Comparison of ENCODE assay signal across 10 cellular contexts in the genomic region with DNA sequence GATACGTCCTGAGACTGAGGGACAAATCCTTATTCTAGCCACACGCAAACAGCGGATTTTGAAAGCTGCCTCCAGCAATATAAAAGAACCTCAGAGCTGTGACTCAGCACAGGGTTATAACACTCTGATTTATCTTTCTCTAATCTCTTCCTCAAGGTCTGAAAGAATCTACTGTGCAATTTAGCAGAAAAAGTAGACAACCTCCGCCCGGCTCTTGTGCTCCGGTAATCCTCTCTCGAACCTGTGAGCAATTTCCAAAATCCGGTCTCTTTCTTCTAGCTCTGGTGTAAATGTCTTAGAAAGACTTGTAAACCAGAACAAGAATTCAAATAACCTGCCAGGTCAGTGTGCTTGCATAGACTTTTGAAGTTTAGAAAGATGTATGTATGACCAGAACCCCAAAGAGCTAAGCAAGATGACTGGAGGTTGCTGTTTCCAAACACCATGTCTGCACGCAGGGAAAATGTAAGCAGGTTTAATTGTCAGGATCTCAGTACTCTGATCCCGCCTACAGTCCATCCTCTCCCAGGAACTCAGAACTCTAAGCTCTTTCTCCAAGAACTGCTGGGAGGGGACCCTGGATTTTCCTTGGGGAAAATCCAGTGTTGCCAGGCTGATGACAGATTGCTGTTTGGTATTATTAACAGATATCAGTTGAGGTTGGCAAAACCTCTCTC.
DNase-seq lines count a peak whose midpoint lies in the region; ATAC-seq and TF ChIP-seq lines count a peak whose summit lies in the region.
"Had no signal": no experiment of that assay in that cellular context is flagged by ENCODE, and none has a peak within 500 bp of the region (broad histone marks: within the 10 kb centered on the region; RNA-seq: fewer than 3 reads in every experiment).

No MANE protein-coding gene starts in this region.

- H3K27ac ChIP-seq in GM23248 (no peak overlapping the region; the same call in 1 of the 2 replicates), PC-9 (peak overlapping the region; percentile 96), dorsolateral prefrontal cortex (peak overlapping the region in 45 of 59 donors; percentile 2 to 81 (median 52)), tibial nerve (no peak overlapping the region)

- H3K4me1 ChIP-seq in GM23248 (ENCODE audit: insufficient read depth) (peaks cover 20% of the 10 kb centered on the region), PC-9 (replicated peaks; ENCODE audit: insufficient read depth) (peaks cover 48% of the 10 kb centered on the region), tibial nerve (peaks cover 0 to 11% (median 0%) of the 10 kb centered on the region in 4 donors)

- BruUV-seq in PC-9 (replicated peaks; lab: Mats Ljungman, UMichigan) = TSS peak; percentile 91

- no peaks in the 10 kb centered on the region for H3K27me3 ChIP-seq in GM23248 (replicated peaks; ENCODE audit: insufficient read depth)
- no peaks in the 10 kb centered on the region for H3K27me3 ChIP-seq in PC-9 (ENCODE audit: insufficient read depth, low read depth)
- H3K27me3 ChIP-seq in dorsolateral prefrontal cortex = no peaks in the 10 kb centered on the region
- no peaks in the 10 kb centered on the region for H3K27me3 ChIP-seq in tibial nerve

- intact Hi-C loops in PC-9 (cut with micrococcal nuclease; ENCODE audit: unreplicated experiment) = loop anchor here (2.0 to 10.0 kb wide), 5 partner anchors 79 to 789 kb away; partner anchors contain the start of gene NBEA
- intact Hi-C loops in dorsolateral prefrontal cortex (cut with DNase I) = loop anchor here in 1 of 2 donors (2.0 kb wide), 1 partner anchor 517 kb away; no protein-coding TSS in a partner anchor
- intact Hi-C loops in lower leg skin (cut with DNase I; ENCODE audit: low total_unique reads) = no loop called here

- H3K4me3 ChIP-seq in GM23248 = no peak overlapping the region
- H3K4me3 ChIP-seq in PC-9 = peak overlapping the region; percentile 47; the same call in 1 of the 2 replicates
- H3K4me3 ChIP-seq in dorsolateral prefrontal cortex = peak overlapping the region in 6 of 59 donors; percentile 3 to 35 (median 12)
- no peak overlapping the region for H3K4me3 ChIP-seq in tibial nerve
- H3K4me3 ChIP-seq in lower leg skin (ENCODE audit: low read depth, poor library complexity, severe bottlenecking) = no peak overlapping the region

- DNase-seq in GM23248 (peak; percentile 49), PC-9 (peak; percentile 36 to 93), dorsolateral prefrontal cortex (peak in 1 of 10 donors; percentile 10), progenitor cell of endocrine pancreas (ENCODE audit: low spot score, unreplicated experiment) (no peak), tibial nerve (ENCODE audit: low spot score in 2 of 2) (no peak), GM13976 (ENCODE audit: low spot score) (no peak), lower leg skin (ENCODE audit: low spot score in 2 of 2) (no peak)
- DNase-seq: activated gamma-delta T cell, Right ventricle myocardium superior had no signal

- peak overlapping the region; percentile 94 for H3K27ac Mint-ChIP-seq in progenitor cell of endocrine pancreas

- H3K36me3 ChIP-seq in GM23248 (ENCODE audit: low read depth) (no peaks in the 10 kb centered on the region), PC-9 (ENCODE audit: low read depth) (no peaks in the 10 kb centered on the region), tibial nerve (no peaks in the 10 kb centered on the region)

- no peak overlapping the region for H3K4me2 ChIP-seq in GM23248 (ENCODE audit: unreplicated experiment)
- peak overlapping the region; percentile 78 for H3K4me2 ChIP-seq in PC-9

- in situ Hi-C loops in GM23248 (cut with MboI) (no loop called here), GM13976 (cut with MboI; ENCODE audit: low sequenced_read_pairs, unreplicated experiment) (no loop called here)

- POLR2A ChIA-PET in PC-9 (lab: Charles Lee; ENCODE audit: unreplicated experiment) = interaction anchor here (0.6 to 0.7 kb wide), 3 partner anchors 15 to 641 kb away, joined by 4 to 15 read pairs (median 4); no protein-coding TSS in a partner anchor

- peaks cover 3% of the 10 kb centered on the region for H3K9me3 Mint-ChIP-seq in progenitor cell of endocrine pancreas (ENCODE audit: low read depth)

- CTCF ChIA-PET in PC-9 (lab: Charles Lee) = interaction anchor here (0.7 kb wide), 1 partner anchor 357 kb away, joined by 7 read pairs; no protein-coding TSS in a partner anchor

- TF ChIP-seq POLR2A in tibial nerve (IDR thresholded peaks at IDR 0.05) (no peak), lower leg skin (IDR thresholded peaks at IDR 0.05) (no peak)

- H4K20me1 ChIP-seq in GM23248 (ENCODE audit: insufficient read depth) (no peaks in the 10 kb centered on the region), PC-9 (ENCODE audit: insufficient read depth) (no peaks in the 10 kb centered on the region)

- no peak overlapping the region for H3K9ac ChIP-seq in GM23248

- peak overlapping the region; percentile 35 for H3K4me3 Mint-ChIP-seq in progenitor cell of endocrine pancreas (ENCODE audit: low read depth)

- TF ChIP-seq CTCF in PC-9 (conservative IDR thresholded peaks at IDR 0.05) (no peak), dorsolateral prefrontal cortex (IDR thresholded peaks at IDR 0.05 in 54 of 56, conservative IDR thresholded peaks at IDR 0.05 in 2 of 56; ENCODE audit: low read depth in 1 of 56, partially characterized antibody in 56 of 56) (no peak), progenitor cell of endocrine pancreas (IDR thresholded peaks at IDR 0.05; ENCODE audit: unreplicated experiment) (no peak), tibial nerve (IDR thresholded peaks at IDR 0.05) (no peak), GM13976 (IDR thresholded peaks at IDR 0.05; ENCODE audit: borderline replicate concordance, control extremely low read depth, extremely low read depth, insufficient read depth, missing control alignments) (no peak), lower leg skin (IDR thresholded peaks at IDR 0.05) (no peak)

- TF ChIP-seq EP300 in tibial nerve (IDR thresholded peaks at IDR 0.05) = no peak

- H3K9me2 ChIP-seq in GM23248 (ENCODE audit: insufficient read depth) (no peaks in the 10 kb centered on the region), PC-9 (ENCODE audit: insufficient read depth) (no peaks in the 10 kb centered on the region)

- WGBS in GM23248 (ENCODE audit: low coverage in 1 of 2, low lambda C conversion rate in 2 of 2, missing lambda C conversion rate in 2 of 2), 2 experiments = 87 to 92% methylated on average over 10 of the region's 10 CpGs
- 77 to 79% methylated on average over 10 of the region's 10 CpGs for WGBS in tibial nerve, 2 donors
- 36 to 58% methylated on average over 10 of the region's 10 CpGs for WGBS in lower leg skin, 2 donors

- H3K79me2 ChIP-seq in GM23248 (ENCODE audit: insufficient read depth) = no peaks in the 10 kb centered on the region
- no peaks in the 10 kb centered on the region for H3K79me2 ChIP-seq in PC-9 (ENCODE audit: low read depth)

- H3F3A ChIP-seq in GM23248 (ENCODE audit: insufficient read depth) (peaks cover 18% of the 10 kb centered on the region), PC-9 (ENCODE audit: insufficient read depth, low read depth) (peaks cover 39% of the 10 kb centered on the region)

- peaks cover 47% of the 10 kb centered on the region for H3K4me1 Mint-ChIP-seq in progenitor cell of endocrine pancreas (ENCODE audit: low read depth)

- H3K36me3 Mint-ChIP-seq in progenitor cell of endocrine pancreas (ENCODE audit: insufficient read depth) = no peaks in the 10 kb centered on the region

- no peak for ATAC-seq in GM21390 (IDR thresholded peaks at IDR 0.05; ENCODE audit: unreplicated experiment)

- H3K27me3 Mint-ChIP-seq in progenitor cell of endocrine pancreas = no peaks in the 10 kb centered on the region

- H3K9me3 ChIP-seq in GM23248 (ENCODE audit: low read depth) (no peaks in the 10 kb centered on the region), PC-9 (ENCODE audit: insufficient read depth, low read depth) (peaks cover 6% of the 10 kb centered on the region), tibial nerve (no peaks in the 10 kb centered on the region)

- H2AFZ ChIP-seq in GM23248 = peak overlapping the region; percentile 63
- H2AFZ ChIP-seq in PC-9 = peak overlapping the region; percentile 54

Comparison
In these comparisons a context has a peak if more than half of its experiments do, and no peak if none do; other contexts are left out.
1. DNase-seq: peak in GM23248 (single experiment) and PC-9 (2 of 2); none in progenitor cell of endocrine pancreas (single experiment), tibial nerve (0 of 2), GM13976 (single experiment) and lower leg skin (0 of 2).
2. H3K27ac ChIP-seq: peak in PC-9 (single experiment) and dorsolateral prefrontal cortex (45 of 59); none in GM23248 (single experiment) and tibial nerve (0 of 4).